Comparison of ENCODE assay signal across 8 cellular contexts in the genomic region with DNA sequence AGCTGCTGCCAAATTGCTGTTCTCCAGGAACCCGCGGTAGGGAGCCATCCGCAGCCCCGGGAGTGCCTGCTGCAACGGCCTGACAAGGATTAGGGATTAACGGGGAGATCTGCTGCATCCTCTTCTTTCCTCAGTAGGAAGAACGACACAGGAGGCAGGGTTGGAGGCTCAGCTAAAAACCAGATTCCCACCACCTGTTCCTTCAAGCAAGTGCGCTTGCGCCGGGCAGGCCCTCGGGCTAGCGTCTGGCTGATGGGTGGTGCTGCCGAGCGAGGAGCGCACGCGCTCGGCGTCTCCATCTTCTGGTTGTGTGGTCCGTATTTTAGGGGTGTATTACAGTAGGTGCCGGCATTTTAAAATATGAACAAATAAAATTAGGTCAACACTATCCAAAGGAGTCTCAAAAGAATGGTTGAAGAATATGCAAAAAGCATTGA. TPM values are rescaled to one million over a fixed set of nuclear protein-coding genes. Genes with fewer than 3 reads are reported as not detected.
DNase-seq lines count a peak whose midpoint lies in the region; ATAC-seq and TF ChIP-seq lines count a peak whose summit lies in the region.

No MANE protein-coding gene starts in this region.

- no peak overlapping the region for H3K4me3 ChIP-seq in left lung

- no peak overlapping the region for H3K27ac ChIP-seq in left lung

- ATAC-seq in left lung (peak; percentile 66), GM18511 (IDR thresholded peaks at IDR 0.05; ENCODE audit: unreplicated experiment) (no peak)

- no peaks in the 10 kb centered on the region for H3K4me1 ChIP-seq in left lung

- DNase-seq in DMS79 (lab: John Stamatoyannopoulos, UW) (peak; percentile 12), NCI-H2227 treated with DMSO at 0.1 percent for 48 hours (lab: John Stamatoyannopoulos, UW) (peak; percentile 66), cerebellar nuclear complex (lab: John Stamatoyannopoulos, UW) (peak; percentile 65 to 70), left lung (peak; percentile 37 to 79), DMS53 (lab: John Stamatoyannopoulos, UW) (no peak), KBM-7 (no peak)
- peak; percentile 6 to 9 for DNase-seq in stimulated activated CD8-positive, alpha-beta memory T cell treated with anti-CD3 and anti-CD28 coated beads, Interleukin-15, amount 100 ng/mL, for 48 hours (ENCODE audit: low read depth in 2 of 2)

- in situ Hi-C loops in KBM-7 (cut with MboI; ENCODE audit: low pct_unique_long_range_greater_than_20kb, low sequenced_read_pairs) = no loop called here

- no peak for TF ChIP-seq CTCF in left lung (IDR thresholded peaks at IDR 0.05)

- intact Hi-C loops in left lung (cut with DNase I) = no loop called here

- H3K9me3 ChIP-seq in left lung = no peaks in the 10 kb centered on the region

- peaks cover 0 to 28% of the 10 kb centered on the region in 2 donors for H3K27me3 ChIP-seq in left lung

- H3K36me3 ChIP-seq in left lung = no peaks in the 10 kb centered on the region

RNA-seq across cellular contexts. Expression of a gene that starts 25.4 kb away (rescaled TPM):
- total RNA-seq in left lung = 10 to 100 TPM; 14.2 to 14.9 TPM

Comparison
In these comparisons a context has a peak if more than half of its experiments do, and no peak if none do; other contexts are left out.
1. DNase-seq: peak in DMS79 (single experiment), NCI-H2227 treated with DMSO at 0.1 percent for 48 hours (single experiment), cerebellar nuclear complex (2 of 2), left lung (2 of 2) and stimulated activated CD8-positive, alpha-beta memory T cell treated with anti-CD3 and anti-CD28 coated beads, Interleukin-15, amount 100 ng/mL, for 48 hours (2 of 2); none in DMS53 (single experiment) and KBM-7 (single experiment).